Comparison of ENCODE assay signal across 23 cellular contexts in the genomic region with DNA sequence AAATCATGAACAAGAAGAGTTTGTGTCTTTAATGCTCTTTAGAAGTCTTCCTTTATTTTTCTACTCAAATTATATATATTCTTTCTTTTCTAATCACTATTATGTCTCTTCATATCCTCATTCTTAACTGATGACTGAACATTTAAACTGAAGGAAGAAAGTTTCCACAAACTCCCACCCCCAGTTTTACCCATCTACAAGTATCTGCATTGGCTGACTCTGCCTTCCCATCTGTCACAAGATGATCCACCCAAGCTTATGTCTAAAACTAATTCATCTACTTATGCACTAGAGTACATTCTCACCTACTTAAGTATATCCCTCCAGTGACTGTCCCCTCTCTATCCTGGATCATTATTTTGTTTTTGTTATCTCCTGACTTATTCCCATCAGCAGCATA.
"Had no signal": no experiment of that assay in that cellular context is flagged by ENCODE, and none has a peak within 500 bp of the region (broad histone marks: within the 10 kb centered on the region; RNA-seq: fewer than 3 reads in every experiment).

No MANE protein-coding gene starts in this region.

- H3K36me3 Mint-ChIP-seq: activated naive CD8-positive, alpha-beta T cell; stimulated activated memory B cell treated with anti-CD40 and anti-IgM and Interleukin-4, amounts not matched to agents 10 μg/mL and 1 μg/mL and 100 μg/mL, for 72 hours had no signal

- H3K27ac Mint-ChIP-seq: activated naive CD8-positive, alpha-beta T cell; activated T-helper 2 cell treated with anti-CD3 and anti-CD28 coated beads, Interferon-gamma antibody, Interleukin-2, Interleukin-4, amounts not matched to agents 10 μg/mL and 5 μg/mL and 100 μg/mL, durations not matched to agents 14 hours and 24 hours and 36 hours; dendritic cell treated with granulocyte-macrophage colony-stimulating factor and Interleukin-4, amounts not matched to agents 40 ng/mL and 50 ng/mL, for 4 days; nephron progenitor cell; stimulated activated memory B cell treated with anti-CD40 and anti-IgM and Interleukin-4, amounts not matched to agents 10 μg/mL and 1 μg/mL and 100 μg/mL, for 72 hours; T-helper 1 cell treated with Interleukin-12 subunit alpha and Interleukin-12 subunit beta and Interleukin-4 antibody, amounts not matched to agents 30 μg/mL and 1 μg/mL, for 36 hours had no signal

- H2AFZ ChIP-seq: parathyroid adenoma had no signal

- H3K27me3 ChIP-seq: stomach, suprapubic skin, transverse colon had no signal

- H3K4me3 ChIP-seq: skin epidermis, stomach, suprapubic skin, transverse colon had no signal

- DNase-seq: activated CD4-positive, alpha-beta T cell treated with anti-CD3 and anti-CD28 coated beads for 4 hours; activated CD4-positive, alpha-beta T cell treated with anti-CD3 and anti-CD28 coated beads, Interleukin-2, amount 50 U/mL, for 48 hours; activated CD4-positive, CD25-positive, alpha-beta regulatory T cell; activated CD8-positive, alpha-beta memory T cell treated with anti-CD3 and anti-CD28 coated beads, Interleukin-2, amount 50 U/mL, for 48 hours; activated naive CD4-positive, alpha-beta T cell; activated T-cell treated with anti-CD3 and anti-CD28 coated beads, Interleukin-2, amount 50 U/mL, for 4 hours; cerebellar nuclear complex; effector CD4-positive, alpha-beta T cell; erythroblast; nephron progenitor cell; right cardiac atrium; stimulated activated CD4-positive, alpha-beta T cell treated with anti-CD3 and anti-CD28 coated beads, Interleukin-15, amount 100 ng/mL, for 24 hours; stomach; T1000; transverse colon had no signal

- H3K36me3 ChIP-seq: stomach, suprapubic skin, transverse colon had no signal

- H3K9me3 Mint-ChIP-seq: dendritic cell treated with granulocyte-macrophage colony-stimulating factor and Interleukin-4, amounts not matched to agents 40 ng/mL and 50 ng/mL, for 4 days; stimulated activated memory B cell treated with anti-CD40 and anti-IgM and Interleukin-4, amounts not matched to agents 10 μg/mL and 1 μg/mL and 100 μg/mL, for 72 hours; T-helper 1 cell treated with Interleukin-12 subunit alpha and Interleukin-12 subunit beta and Interleukin-4 antibody, amounts not matched to agents 30 μg/mL and 1 μg/mL, for 36 hours had no signal

- ATAC-seq: activated T-cell treated with anti-CD3 and anti-CD28 coated beads, Interleukin-2, amount 50 U/mL, for 4 hours; right cardiac atrium; stimulated activated memory B cell treated with anti-CD40 and anti-IgM and Interleukin-4, amounts not matched to agents 10 μg/mL and 1 μg/mL and 100 μg/mL, for 72 hours had no signal

- H3K4me3 Mint-ChIP-seq: activated naive CD8-positive, alpha-beta T cell; activated T-cell treated with anti-CD3 and anti-CD28 coated beads, Interleukin-2, amount 50 U/mL, for 4 hours; dendritic cell treated with granulocyte-macrophage colony-stimulating factor and Interleukin-4, amounts not matched to agents 40 ng/mL and 50 ng/mL, for 4 days; nephron progenitor cell; stimulated activated memory B cell treated with anti-CD40 and anti-IgM and Interleukin-4, amounts not matched to agents 10 μg/mL and 1 μg/mL and 100 μg/mL, for 72 hours; T-helper 1 cell treated with Interleukin-12 subunit alpha and Interleukin-12 subunit beta and Interleukin-4 antibody, amounts not matched to agents 30 μg/mL and 1 μg/mL, for 36 hours had no signal

- H3K9ac ChIP-seq: parathyroid adenoma had no signal

- H3K9me3 ChIP-seq: suprapubic skin had no signal

- H3K79me2 ChIP-seq: parathyroid adenoma had no signal

- H3K27me3 Mint-ChIP-seq: activated naive CD8-positive, alpha-beta T cell; dendritic cell treated with granulocyte-macrophage colony-stimulating factor and Interleukin-4, amounts not matched to agents 40 ng/mL and 50 ng/mL, for 4 days; stimulated activated memory B cell treated with anti-CD40 and anti-IgM and Interleukin-4, amounts not matched to agents 10 μg/mL and 1 μg/mL and 100 μg/mL, for 72 hours had no signal

- H3K4me1 ChIP-seq: parathyroid adenoma, stomach, suprapubic skin, transverse colon had no signal

- H3K4me1 Mint-ChIP-seq: nephron progenitor cell; stimulated activated memory B cell treated with anti-CD40 and anti-IgM and Interleukin-4, amounts not matched to agents 10 μg/mL and 1 μg/mL and 100 μg/mL, for 72 hours had no signal

- H3K27ac ChIP-seq: parathyroid adenoma, skin epidermis, stomach, suprapubic skin, transverse colon had no signal
